ENCODE assay signal across 16 cellular contexts in the genomic region with DNA sequence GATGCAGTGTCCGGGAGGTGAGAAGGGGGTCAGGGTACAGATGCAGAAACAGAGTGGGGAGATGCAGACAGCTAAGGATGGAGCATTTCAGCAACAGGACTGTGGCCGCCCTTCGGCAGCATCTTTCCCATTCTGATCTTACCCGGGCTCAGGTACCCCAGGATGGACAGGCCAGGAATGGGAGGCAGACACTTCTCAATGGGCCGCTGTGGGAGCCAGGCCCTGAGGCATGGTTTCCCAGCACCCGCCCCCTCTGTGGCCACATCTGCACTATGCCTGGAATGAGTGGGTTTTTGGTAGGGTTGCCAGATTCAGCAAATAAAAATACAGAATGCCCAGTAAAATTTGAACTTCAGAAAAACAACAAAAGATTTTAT.
DNase-seq lines count a peak whose midpoint lies in the region; ATAC-seq and TF ChIP-seq lines count a peak whose summit lies in the region.
"Had no signal": no experiment of that assay in that cellular context is flagged by ENCODE, and none has a peak within 500 bp of the region (broad histone marks: within the 10 kb centered on the region; RNA-seq: fewer than 3 reads in every experiment).

No MANE protein-coding gene starts in this region.

- ATAC-seq in HCT116: no peak
- peak; percentile 16; the same call in 1 of the 3 replicates for ATAC-seq in RWPE2 (ENCODE audit: low read depth)
- no peak for ATAC-seq in Right ventricle myocardium superior (ENCODE audit: poor library complexity)
- ATAC-seq: HepG2 had no signal

- H2AFZ ChIP-seq in HCT116 (ENCODE audit: low read depth, low read length, poor library complexity, severe bottlenecking): no peak overlapping the region

- in situ Hi-C loops in brain microvascular endothelial cell (cut with HindIII; ENCODE audit: low pct_ligation_motif_present, low sequenced_read_pairs): no loop called here

- no peak overlapping the region for H3K27ac ChIP-seq in HCT116 (ENCODE audit: low read depth, low read length)
- H3K27ac ChIP-seq in RWPE2 (ENCODE audit: poor library complexity, severe bottlenecking): peak overlapping the region; percentile 91
- no peak overlapping the region for H3K27ac ChIP-seq in colonic mucosa
- H3K27ac ChIP-seq in brain microvascular endothelial cell: no peak overlapping the region

- POLR2A ChIA-PET in HCT116 (lab: Charles Lee): no interaction called here

- TF ChIP-seq RAD21 in HCT116 (IDR thresholded peaks at IDR 0.05; ENCODE audit: low read depth): no peak

- no peak for TF ChIP-seq CTCF in AG10803 (conservative IDR thresholded peaks at IDR 0.05; ENCODE audit: low read length)
- TF ChIP-seq CTCF in HCT116 (IDR thresholded peaks at IDR 0.05 in 2 of 3, conservative IDR thresholded peaks at IDR 0.05 in 1 of 3; ENCODE audit: borderline replicate concordance in 1 of 3, insufficient read depth in 1 of 3, low read depth in 2 of 3, low read length in 2 of 3): no peak
- TF ChIP-seq CTCF in RWPE2 (IDR thresholded peaks at IDR 0.05; ENCODE audit: poor library complexity, severe bottlenecking): no peak
- TF ChIP-seq CTCF in colonic mucosa (IDR thresholded peaks at IDR 0.05): no peak
- no peak for TF ChIP-seq CTCF in brain microvascular endothelial cell (IDR thresholded peaks at IDR 0.05; ENCODE audit: low read depth, low read length, missing control alignments)

- no TSS peak for BruUV-seq in HCT116 (replicated peaks; lab: Mats Ljungman, UMichigan)

- H3K4me2 ChIP-seq in HCT116 (ENCODE audit: low read length): peak overlapping the region; percentile 1

- no peaks in the 10 kb centered on the region for H3K9me3 ChIP-seq in HCT116 (ENCODE audit: control insufficient read depth in 1 of 2, insufficient read depth in 1 of 2, low read depth in 1 of 2, low read length in 2 of 2)
- H3K9me3 ChIP-seq in RWPE2 (ENCODE audit: severe bottlenecking): no peaks in the 10 kb centered on the region
- H3K9me3 ChIP-seq in colonic mucosa: no peaks in the 10 kb centered on the region

- CTCF ChIA-PET in HCT116 (lab: Charles Lee): no interaction called here

- H3K36me3 ChIP-seq in HCT116 (ENCODE audit: control insufficient read depth in 1 of 2, insufficient read depth in 2 of 2, low read length in 2 of 2) (no peaks in the 10 kb centered on the region), RWPE2 (ENCODE audit: low read depth) (no peaks in the 10 kb centered on the region), colonic mucosa (no peaks in the 10 kb centered on the region), brain microvascular endothelial cell (replicated peaks) (no peaks in the 10 kb centered on the region)

- no peak for TF ChIP-seq POLR2A in HCT116 (IDR thresholded peaks at IDR 0.05; ENCODE audit: borderline replicate concordance, extremely low read depth, insufficient read depth, insufficient read length)

- no peaks in the 10 kb centered on the region for H3K79me2 ChIP-seq in HCT116 (ENCODE audit: insufficient read depth, low read length)

- intact Hi-C loops in HCT116 (cut with micrococcal nuclease): no loop called here
- intact Hi-C loops in colonic mucosa (cut with DNase I): no loop called here
- intact Hi-C loops in Right ventricle myocardium superior (cut with DNase I): no loop called here

- H3K9me2 ChIP-seq in HCT116 (ENCODE audit: insufficient read depth): no peaks in the 10 kb centered on the region

- DNase-seq in AG10803 (ENCODE audit: low read depth) (peak; percentile 24), HCT116 (ENCODE audit: low read depth, low spot score) (no peak), RWPE2 (ENCODE audit: low spot score) (no peak), islet precursor cell (peak; percentile 63), colonic mucosa (no peak), DMS153 treated with DMSO at 0.1 percent for 48 hours (lab: John Stamatoyannopoulos, UW; ENCODE audit: unreplicated experiment) (no peak), Right ventricle myocardium superior (no peak), brain microvascular endothelial cell (no peak)
- DNase-seq: CD4-positive, alpha-beta memory T cell; DND-41; H7; NCI-H2029; NCI-H2171 treated with DMSO at 0.1 percent for 48 hours; NCI-H510A treated with DMSO at 0.1 percent for 48 hours; RPMI8226 had no signal

- no peaks in the 10 kb centered on the region for H4K20me1 ChIP-seq in HCT116 (ENCODE audit: insufficient read depth)

- no peak overlapping the region for H3K4me3 ChIP-seq in AG10803 (ENCODE audit: low read length)
- H3K4me3 ChIP-seq in HCT116 (replicated peaks in 1 of 2; ENCODE audit: low read depth in 1 of 2, low read length in 2 of 2): no peak overlapping the region
- H3K4me3 ChIP-seq in RWPE2 (ENCODE audit: severe bottlenecking): no peak overlapping the region
- H3K4me3 ChIP-seq in colonic mucosa: no peak overlapping the region
- no peak overlapping the region for H3K4me3 ChIP-seq in brain microvascular endothelial cell (ENCODE audit: low read depth, low read length)

- no peak overlapping the region for H3K9ac ChIP-seq in HCT116 (ENCODE audit: low read length)
- no peak overlapping the region for H3K9ac ChIP-seq in colonic mucosa (ENCODE audit: low read depth in 2 of 2, low read length in 2 of 2)

- H3K4me1 ChIP-seq in HCT116 (ENCODE audit: control insufficient read depth in 1 of 2, insufficient read depth in 2 of 2, low read length in 2 of 2) (peaks cover 20 to 42% of the 10 kb centered on the region in 2 experiments), RWPE2 (ENCODE audit: insufficient read depth, poor library complexity, severe bottlenecking) (peaks cover 32% of the 10 kb centered on the region), colonic mucosa (no peaks in the 10 kb centered on the region)

- RAD21 ChIA-PET in HCT116 (lab: Charles Lee; ENCODE audit: low non-redundant PET in 1 of 2, low total read pairs in 2 of 2, uncharacterized antibody in 2 of 2, unreplicated experiment in 2 of 2): no interaction called here

- H3K27me3 ChIP-seq in HCT116 (ENCODE audit: insufficient read depth, low read length) (no peaks in the 10 kb centered on the region), RWPE2 (ENCODE audit: insufficient read depth, poor library complexity, severe bottlenecking) (no peaks in the 10 kb centered on the region), colonic mucosa (no peaks in the 10 kb centered on the region), brain microvascular endothelial cell (replicated peaks) (no peaks in the 10 kb centered on the region)

TF ChIP-seq in HCT116, 20 proteins besides CTCF, POLR2A, EP300 and RAD21:
- TF ChIP-seq EGR1 (IDR thresholded peaks at IDR 0.05; ENCODE audit: low read depth) (0 out of 2 replicates have a peak, but pooled peaks have one; percentile 10), SIN3A (IDR thresholded peaks at IDR 0.05; ENCODE audit: low read depth) (no peak)

Comparison
In these comparisons a context has a peak if more than half of its experiments do, and no peak if none do; other contexts are left out.
1. DNase-seq: peak in AG10803 (single experiment) and islet precursor cell (single experiment); none in HCT116 (single experiment), RWPE2 (single experiment), colonic mucosa (single experiment), DMS153 treated with DMSO at 0.1 percent for 48 hours (single experiment), Right ventricle myocardium superior (single experiment) and brain microvascular endothelial cell (single experiment).